Comparison of ENCODE assay signal across 2 cellular contexts in genomic region chr4:78145005-78145404, GRCh38.
TF ChIP-seq lines count a peak whose summit lies in the region.

No MANE protein-coding gene starts in this region.

TF ChIP-seq in GM23338, 12 proteins besides CTCF, POLR2A, EP300 and RAD21 (continued from another document):
- TF ChIP-seq ZNF462 (CRISPR knock-in tag; IDR thresholded peaks at IDR 0.05) (no peak), POLR2AphosphoS5 (IDR thresholded peaks at IDR 0.05; ENCODE audit: low read depth) (no peak), EZH2phosphoT487 (IDR thresholded peaks at IDR 0.05; ENCODE audit: unreplicated experiment) (no peak), CREB1 (CRISPR knock-in tag; IDR thresholded peaks at IDR 0.05; ENCODE audit: low read depth) (no peak), EZH2 (IDR thresholded peaks at IDR 0.05; ENCODE audit: low read depth, unreplicated experiment) (no peak), ZNF331 (CRISPR knock-in tag; IDR thresholded peaks at IDR 0.05; ENCODE audit: low read depth) (no peak), JUNB (IDR thresholded peaks at IDR 0.05; ENCODE audit: unreplicated experiment) (no peak), ZNF114 (CRISPR knock-in tag; IDR thresholded peaks at IDR 0.05) (no peak)
- TF ChIP-seq, protein P1, sequence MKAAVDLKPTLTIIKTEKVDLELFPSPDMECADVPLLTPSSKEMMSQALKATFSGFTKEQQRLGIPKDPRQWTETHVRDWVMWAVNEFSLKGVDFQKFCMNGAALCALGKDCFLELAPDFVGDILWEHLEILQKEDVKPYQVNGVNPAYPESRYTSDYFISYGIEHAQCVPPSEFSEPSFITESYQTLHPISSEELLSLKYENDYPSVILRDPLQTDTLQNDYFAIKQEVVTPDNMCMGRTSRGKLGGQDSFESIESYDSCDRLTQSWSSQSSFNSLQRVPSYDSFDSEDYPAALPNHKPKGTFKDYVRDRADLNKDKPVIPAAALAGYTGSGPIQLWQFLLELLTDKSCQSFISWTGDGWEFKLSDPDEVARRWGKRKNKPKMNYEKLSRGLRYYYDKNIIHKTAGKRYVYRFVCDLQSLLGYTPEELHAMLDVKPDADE (IDR thresholded peaks at IDR 0.05) = no peak

TF ChIP-seq in WTC11, 78 proteins besides CTCF, POLR2A, EP300 and RAD21 (continued from another document):
- TF ChIP-seq, protein P2, sequence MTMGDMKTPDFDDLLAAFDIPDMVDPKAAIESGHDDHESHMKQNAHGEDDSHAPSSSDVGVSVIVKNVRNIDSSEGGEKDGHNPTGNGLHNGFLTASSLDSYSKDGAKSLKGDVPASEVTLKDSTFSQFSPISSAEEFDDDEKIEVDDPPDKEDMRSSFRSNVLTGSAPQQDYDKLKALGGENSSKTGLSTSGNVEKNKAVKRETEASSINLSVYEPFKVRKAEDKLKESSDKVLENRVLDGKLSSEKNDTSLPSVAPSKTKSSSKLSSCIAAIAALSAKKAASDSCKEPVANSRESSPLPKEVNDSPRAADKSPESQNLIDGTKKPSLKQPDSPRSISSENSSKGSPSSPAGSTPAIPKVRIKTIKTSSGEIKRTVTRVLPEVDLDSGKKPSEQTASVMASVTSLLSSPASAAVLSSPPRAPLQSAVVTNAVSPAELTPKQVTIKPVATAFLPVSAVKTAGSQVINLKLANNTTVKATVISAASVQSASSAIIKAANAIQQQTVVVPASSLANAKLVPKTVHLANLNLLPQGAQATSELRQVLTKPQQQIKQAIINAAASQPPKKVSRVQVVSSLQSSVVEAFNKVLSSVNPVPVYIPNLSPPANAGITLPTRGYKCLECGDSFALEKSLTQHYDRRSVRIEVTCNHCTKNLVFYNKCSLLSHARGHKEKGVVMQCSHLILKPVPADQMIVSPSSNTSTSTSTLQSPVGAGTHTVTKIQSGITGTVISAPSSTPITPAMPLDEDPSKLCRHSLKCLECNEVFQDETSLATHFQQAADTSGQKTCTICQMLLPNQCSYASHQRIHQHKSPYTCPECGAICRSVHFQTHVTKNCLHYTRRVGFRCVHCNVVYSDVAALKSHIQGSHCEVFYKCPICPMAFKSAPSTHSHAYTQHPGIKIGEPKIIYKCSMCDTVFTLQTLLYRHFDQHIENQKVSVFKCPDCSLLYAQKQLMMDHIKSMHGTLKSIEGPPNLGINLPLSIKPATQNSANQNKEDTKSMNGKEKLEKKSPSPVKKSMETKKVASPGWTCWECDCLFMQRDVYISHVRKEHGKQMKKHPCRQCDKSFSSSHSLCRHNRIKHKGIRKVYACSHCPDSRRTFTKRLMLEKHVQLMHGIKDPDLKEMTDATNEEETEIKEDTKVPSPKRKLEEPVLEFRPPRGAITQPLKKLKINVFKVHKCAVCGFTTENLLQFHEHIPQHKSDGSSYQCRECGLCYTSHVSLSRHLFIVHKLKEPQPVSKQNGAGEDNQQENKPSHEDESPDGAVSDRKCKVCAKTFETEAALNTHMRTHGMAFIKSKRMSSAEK (CRISPR knock-in tag; IDR thresholded peaks at IDR 0.05; ENCODE audit: borderline replicate concordance) = no peak
- TF ChIP-seq NR2C2 (CRISPR knock-in tag; IDR thresholded peaks at IDR 0.05) (no peak), EMX1 (CRISPR knock-in tag; IDR thresholded peaks at IDR 0.05) (no peak), CREM (CRISPR knock-in tag; IDR thresholded peaks at IDR 0.05) (no peak), CDX4 (CRISPR knock-in tag; IDR thresholded peaks at IDR 0.05; ENCODE audit: borderline replicate concordance) (no peak), USF1 (CRISPR knock-in tag; IDR thresholded peaks at IDR 0.05) (no peak)
- TF ChIP-seq, protein P3, sequence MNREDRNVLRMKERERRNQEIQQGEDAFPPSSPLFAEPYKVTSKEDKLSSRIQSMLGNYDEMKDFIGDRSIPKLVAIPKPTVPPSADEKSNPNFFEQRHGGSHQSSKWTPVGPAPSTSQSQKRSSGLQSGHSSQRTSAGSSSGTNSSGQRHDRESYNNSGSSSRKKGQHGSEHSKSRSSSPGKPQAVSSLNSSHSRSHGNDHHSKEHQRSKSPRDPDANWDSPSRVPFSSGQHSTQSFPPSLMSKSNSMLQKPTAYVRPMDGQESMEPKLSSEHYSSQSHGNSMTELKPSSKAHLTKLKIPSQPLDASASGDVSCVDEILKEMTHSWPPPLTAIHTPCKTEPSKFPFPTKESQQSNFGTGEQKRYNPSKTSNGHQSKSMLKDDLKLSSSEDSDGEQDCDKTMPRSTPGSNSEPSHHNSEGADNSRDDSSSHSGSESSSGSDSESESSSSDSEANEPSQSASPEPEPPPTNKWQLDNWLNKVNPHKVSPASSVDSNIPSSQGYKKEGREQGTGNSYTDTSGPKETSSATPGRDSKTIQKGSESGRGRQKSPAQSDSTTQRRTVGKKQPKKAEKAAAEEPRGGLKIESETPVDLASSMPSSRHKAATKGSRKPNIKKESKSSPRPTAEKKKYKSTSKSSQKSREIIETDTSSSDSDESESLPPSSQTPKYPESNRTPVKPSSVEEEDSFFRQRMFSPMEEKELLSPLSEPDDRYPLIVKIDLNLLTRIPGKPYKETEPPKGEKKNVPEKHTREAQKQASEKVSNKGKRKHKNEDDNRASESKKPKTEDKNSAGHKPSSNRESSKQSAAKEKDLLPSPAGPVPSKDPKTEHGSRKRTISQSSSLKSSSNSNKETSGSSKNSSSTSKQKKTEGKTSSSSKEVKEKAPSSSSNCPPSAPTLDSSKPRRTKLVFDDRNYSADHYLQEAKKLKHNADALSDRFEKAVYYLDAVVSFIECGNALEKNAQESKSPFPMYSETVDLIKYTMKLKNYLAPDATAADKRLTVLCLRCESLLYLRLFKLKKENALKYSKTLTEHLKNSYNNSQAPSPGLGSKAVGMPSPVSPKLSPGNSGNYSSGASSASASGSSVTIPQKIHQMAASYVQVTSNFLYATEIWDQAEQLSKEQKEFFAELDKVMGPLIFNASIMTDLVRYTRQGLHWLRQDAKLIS (CRISPR knock-in tag; IDR thresholded peaks at IDR 0.05; ENCODE audit: borderline replicate concordance) = no peak
- TF ChIP-seq, protein P4, sequence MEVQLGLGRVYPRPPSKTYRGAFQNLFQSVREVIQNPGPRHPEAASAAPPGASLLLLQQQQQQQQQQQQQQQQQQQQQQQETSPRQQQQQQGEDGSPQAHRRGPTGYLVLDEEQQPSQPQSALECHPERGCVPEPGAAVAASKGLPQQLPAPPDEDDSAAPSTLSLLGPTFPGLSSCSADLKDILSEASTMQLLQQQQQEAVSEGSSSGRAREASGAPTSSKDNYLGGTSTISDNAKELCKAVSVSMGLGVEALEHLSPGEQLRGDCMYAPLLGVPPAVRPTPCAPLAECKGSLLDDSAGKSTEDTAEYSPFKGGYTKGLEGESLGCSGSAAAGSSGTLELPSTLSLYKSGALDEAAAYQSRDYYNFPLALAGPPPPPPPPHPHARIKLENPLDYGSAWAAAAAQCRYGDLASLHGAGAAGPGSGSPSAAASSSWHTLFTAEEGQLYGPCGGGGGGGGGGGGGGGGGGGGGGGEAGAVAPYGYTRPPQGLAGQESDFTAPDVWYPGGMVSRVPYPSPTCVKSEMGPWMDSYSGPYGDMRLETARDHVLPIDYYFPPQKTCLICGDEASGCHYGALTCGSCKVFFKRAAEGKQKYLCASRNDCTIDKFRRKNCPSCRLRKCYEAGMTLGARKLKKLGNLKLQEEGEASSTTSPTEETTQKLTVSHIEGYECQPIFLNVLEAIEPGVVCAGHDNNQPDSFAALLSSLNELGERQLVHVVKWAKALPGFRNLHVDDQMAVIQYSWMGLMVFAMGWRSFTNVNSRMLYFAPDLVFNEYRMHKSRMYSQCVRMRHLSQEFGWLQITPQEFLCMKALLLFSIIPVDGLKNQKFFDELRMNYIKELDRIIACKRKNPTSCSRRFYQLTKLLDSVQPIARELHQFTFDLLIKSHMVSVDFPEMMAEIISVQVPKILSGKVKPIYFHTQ (CRISPR knock-in tag; IDR thresholded peaks at IDR 0.05) = no peak
